1 cellular context compared by ENCODE assay signal in genomic region chr6:163186527-163186926, GRCh38.
TF ChIP-seq lines count a peak whose summit lies in the region.

No MANE protein-coding gene starts in this region.

TF ChIP-seq in HepG2, 621 proteins besides CTCF, POLR2A, EP300 and RAD21 (continued from another document):
- TF ChIP-seq, protein P1, sequence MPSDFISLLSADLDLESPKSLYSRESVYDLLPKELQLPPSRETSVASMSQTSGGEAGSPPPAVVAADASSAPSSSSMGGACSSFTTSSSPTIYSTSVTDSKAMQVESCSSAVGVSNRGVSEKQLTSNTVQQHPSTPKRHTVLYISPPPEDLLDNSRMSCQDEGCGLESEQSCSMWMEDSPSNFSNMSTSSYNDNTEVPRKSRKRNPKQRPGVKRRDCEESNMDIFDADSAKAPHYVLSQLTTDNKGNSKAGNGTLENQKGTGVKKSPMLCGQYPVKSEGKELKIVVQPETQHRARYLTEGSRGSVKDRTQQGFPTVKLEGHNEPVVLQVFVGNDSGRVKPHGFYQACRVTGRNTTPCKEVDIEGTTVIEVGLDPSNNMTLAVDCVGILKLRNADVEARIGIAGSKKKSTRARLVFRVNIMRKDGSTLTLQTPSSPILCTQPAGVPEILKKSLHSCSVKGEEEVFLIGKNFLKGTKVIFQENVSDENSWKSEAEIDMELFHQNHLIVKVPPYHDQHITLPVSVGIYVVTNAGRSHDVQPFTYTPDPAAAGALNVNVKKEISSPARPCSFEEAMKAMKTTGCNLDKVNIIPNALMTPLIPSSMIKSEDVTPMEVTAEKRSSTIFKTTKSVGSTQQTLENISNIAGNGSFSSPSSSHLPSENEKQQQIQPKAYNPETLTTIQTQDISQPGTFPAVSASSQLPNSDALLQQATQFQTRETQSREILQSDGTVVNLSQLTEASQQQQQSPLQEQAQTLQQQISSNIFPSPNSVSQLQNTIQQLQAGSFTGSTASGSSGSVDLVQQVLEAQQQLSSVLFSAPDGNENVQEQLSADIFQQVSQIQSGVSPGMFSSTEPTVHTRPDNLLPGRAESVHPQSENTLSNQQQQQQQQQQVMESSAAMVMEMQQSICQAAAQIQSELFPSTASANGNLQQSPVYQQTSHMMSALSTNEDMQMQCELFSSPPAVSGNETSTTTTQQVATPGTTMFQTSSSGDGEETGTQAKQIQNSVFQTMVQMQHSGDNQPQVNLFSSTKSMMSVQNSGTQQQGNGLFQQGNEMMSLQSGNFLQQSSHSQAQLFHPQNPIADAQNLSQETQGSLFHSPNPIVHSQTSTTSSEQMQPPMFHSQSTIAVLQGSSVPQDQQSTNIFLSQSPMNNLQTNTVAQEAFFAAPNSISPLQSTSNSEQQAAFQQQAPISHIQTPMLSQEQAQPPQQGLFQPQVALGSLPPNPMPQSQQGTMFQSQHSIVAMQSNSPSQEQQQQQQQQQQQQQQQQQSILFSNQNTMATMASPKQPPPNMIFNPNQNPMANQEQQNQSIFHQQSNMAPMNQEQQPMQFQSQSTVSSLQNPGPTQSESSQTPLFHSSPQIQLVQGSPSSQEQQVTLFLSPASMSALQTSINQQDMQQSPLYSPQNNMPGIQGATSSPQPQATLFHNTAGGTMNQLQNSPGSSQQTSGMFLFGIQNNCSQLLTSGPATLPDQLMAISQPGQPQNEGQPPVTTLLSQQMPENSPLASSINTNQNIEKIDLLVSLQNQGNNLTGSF (CRISPR knock-in tag; IDR thresholded peaks at IDR 0.05): no peak
